ENCODE assay signal across 21 cellular contexts in genomic region chr6:43005844-43006243, GRCh38.
"Had no signal": no experiment of that assay in that cellular context is flagged by ENCODE, and none has a peak within 500 bp of the region (broad histone marks: within the 10 kb centered on the region; RNA-seq: fewer than 3 reads in every experiment).

No MANE protein-coding gene starts in this region.

- H3K27me3 ChIP-seq: colonic mucosa, gastrocnemius medialis, neural progenitor cell, pancreas, stomach had no signal

- H3K9me3 ChIP-seq: colonic mucosa, gastrocnemius medialis, left ventricle myocardium inferior, lower lobe of right lung, pancreas, stomach had no signal

- H3K36me3 Mint-ChIP-seq: natural killer cell had no signal

- H3K4me1 Mint-ChIP-seq: endodermal cell, mesothelial cell of epicardium, neural progenitor cell had no signal

- H3K27ac Mint-ChIP-seq: endodermal cell, memory B cell, mesothelial cell of epicardium, natural killer cell, progenitor cell of endocrine pancreas had no signal

- H3K27me3 Mint-ChIP-seq: memory B cell, progenitor cell of endocrine pancreas had no signal

- H3K4me1 ChIP-seq: colonic mucosa, lower lobe of right lung, neural progenitor cell, pancreas, stomach had no signal

- ATAC-seq: esophagus mucosa, gastrocnemius medialis, lower lobe of right lung, natural killer cell, pancreas, right cardiac atrium had no signal

- DNase-seq: colonic mucosa; dermis blood vessel endothelial cell; endodermal cell; gastrocnemius medialis; islet precursor cell; left ventricle myocardium inferior; lower lobe of right lung; natural killer cell; nucleus accumbens; pancreas; right cardiac atrium; small intestine; stimulated activated CD4-positive, alpha-beta T cell treated with anti-CD3 and anti-CD28 coated beads, Interleukin-12 subunit alpha, Interleukin-12 subunit beta, amount 100 ng/mL, for 4 hours; stimulated activated naive CD4-positive, alpha-beta T cell; stomach; trophoblast cell had no signal

- H3K9me3 Mint-ChIP-seq: endodermal cell, memory B cell, mesothelial cell of epicardium, natural killer cell, neural progenitor cell had no signal

- H3K36me3 ChIP-seq: colonic mucosa, neural progenitor cell had no signal

- H3K27ac ChIP-seq: colonic mucosa, gastrocnemius medialis, left ventricle myocardium inferior, lower lobe of right lung, neural progenitor cell, pancreas, stomach had no signal

- H3K4me3 Mint-ChIP-seq: endodermal cell, memory B cell, mesothelial cell of epicardium, natural killer cell, neural progenitor cell had no signal

- H3K4me3 ChIP-seq: colonic mucosa, gastrocnemius medialis, left ventricle myocardium inferior, lower lobe of right lung, neural progenitor cell, pancreas, stomach had no signal
